ENCODE assay signal across 11 cellular contexts in genomic region chr11:114073506-114074381, GRCh38. TPM values are rescaled to one million over a fixed set of nuclear protein-coding genes. Genes with fewer than 3 reads are reported as not detected.
DNase-seq lines count a peak whose midpoint lies in the region; ATAC-seq and TF ChIP-seq lines count a peak whose summit lies in the region.
"Had no signal": no experiment of that assay in that cellular context is flagged by ENCODE, and none has a peak within 500 bp of the region (broad histone marks: within the 10 kb centered on the region; RNA-seq: fewer than 3 reads in every experiment).

No MANE protein-coding gene starts in this region.

- in situ Hi-C loops in gastrocnemius medialis (cut with MboI; ENCODE audit: low sequenced_read_pairs in 4 of 4): no loop called here
- in situ Hi-C loops in GM13976 (cut with MboI; ENCODE audit: low sequenced_read_pairs, unreplicated experiment): no loop called here

- TF ChIP-seq CTCF in HL-60 (IDR thresholded peaks at IDR 0.05; ENCODE audit: insufficient read depth, low read length) (no peak), gastrocnemius medialis (IDR thresholded peaks at IDR 0.05 in 4 of 5, conservative IDR thresholded peaks at IDR 0.05 in 1 of 5) (no peak), GM13976 (IDR thresholded peaks at IDR 0.05; ENCODE audit: borderline replicate concordance, control extremely low read depth, extremely low read depth, insufficient read depth, missing control alignments) (no peak)

- ATAC-seq in gastrocnemius medialis (no peak), HG02678 (IDR thresholded peaks at IDR 0.05; ENCODE audit: unreplicated experiment) (no peak)

- peaks cover 0 to 52% of the 10 kb centered on the region in 2 donors for H3K36me3 ChIP-seq in gastrocnemius medialis

- H3K27ac ChIP-seq in HL-60 (replicated peaks) (peak overlapping the region; percentile 66), gastrocnemius medialis (peak overlapping the region; percentile 94 to 99 (median 96))

- peaks cover 82 to 96% of the 10 kb centered on the region in 2 donors for H3K4me1 ChIP-seq in gastrocnemius medialis

- H3K4me3 ChIP-seq in HL-60 (replicated peaks; ENCODE audit: insufficient read depth, low read length) (no peak overlapping the region), gastrocnemius medialis (peak overlapping the region; percentile 46 to 54 (median 50))

- TF ChIP-seq POLR2A in gastrocnemius medialis (IDR thresholded peaks at IDR 0.05): peak in 1 of 2 donors; percentile 53

- DNase-seq in HL-60 (ENCODE audit: low read depth in 1 of 2, low spot score in 1 of 2): peak in 1 of 2 experiments; percentile 59
- peak; percentile 34 for DNase-seq in SKM-1 (lab: John Stamatoyannopoulos, UW; ENCODE audit: unreplicated experiment)
- DNase-seq in central memory CD4-positive, alpha-beta T cell: peak; percentile 52
- peak in 1 of 2 donors; percentile 46 for DNase-seq in gastrocnemius medialis
- no peak for DNase-seq in HPDE6-E6E7 (ENCODE audit: extremely low spot score)
- no peak for DNase-seq in dermis blood vessel endothelial cell
- DNase-seq in GM13976 (ENCODE audit: low spot score): no peak
- DNase-seq: NCI-H2171 treated with DMSO at 0.1 percent for 48 hours; stimulated activated naive CD4-positive, alpha-beta T cell treated with Interleukin-2 at 50 U/mL for 16 hours had no signal

- intact Hi-C loops in gastrocnemius medialis (cut with DNase I; ENCODE audit: low total_unique reads): loop anchor here (2.0 to 5.0 kb wide), 3 partner anchors 51 to 104 kb away; no protein-coding TSS in a partner anchor

- H3K27me3 ChIP-seq in HL-60 (ENCODE audit: insufficient read depth, poor library complexity, severe bottlenecking) (no peaks in the 10 kb centered on the region), gastrocnemius medialis (no peaks in the 10 kb centered on the region)

- no peaks in the 10 kb centered on the region for H3K9me3 ChIP-seq in gastrocnemius medialis

RNA-seq across cellular contexts. Expression of gene ZBTB16, which starts 14.2 kb away (rescaled TPM):
- 100 to 1,000 TPM; 156 to 250 (median 196) TPM for total RNA-seq in gastrocnemius medialis
- total RNA-seq in dermis blood vessel endothelial cell: 23.1 and 34.7 TPM in 2 replicates
- total RNA-seq: SK-MEL-5 had no signal

Comparison
In these comparisons a context has a peak if more than half of its experiments do, and no peak if none do; other contexts are left out.
1. DNase-seq: peak in SKM-1 (single experiment) and central memory CD4-positive, alpha-beta T cell (single experiment); none in HPDE6-E6E7 (single experiment), dermis blood vessel endothelial cell (single experiment) and GM13976 (single experiment).